8 cellular contexts compared by ENCODE assay signal in the genomic region with DNA sequence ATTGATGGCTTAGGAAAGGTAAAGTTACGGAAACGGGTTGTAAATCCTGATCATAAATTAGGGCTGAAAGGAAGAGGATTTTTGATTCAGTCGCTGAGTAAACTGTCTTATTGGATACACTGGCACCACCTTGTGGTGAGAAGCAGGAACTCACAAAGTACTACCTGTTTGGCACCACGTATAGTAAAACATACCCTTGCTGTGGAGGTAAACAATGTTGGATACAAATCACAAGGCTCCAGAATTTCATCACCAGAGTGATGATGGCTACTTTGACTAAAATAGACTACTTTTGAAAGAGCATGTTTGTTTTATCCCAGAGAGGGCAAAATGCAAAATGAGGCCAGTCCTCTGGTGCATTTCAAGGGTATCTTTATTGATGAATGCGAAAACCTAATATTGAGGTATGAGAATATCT.
DNase-seq lines count a peak whose midpoint lies in the region; ATAC-seq and TF ChIP-seq lines count a peak whose summit lies in the region.

No MANE protein-coding gene starts in this region.

- ATAC-seq in GM21381 (IDR thresholded peaks at IDR 0.05; ENCODE audit: unreplicated experiment) (peak; percentile 85), HG03571 (IDR thresholded peaks at IDR 0.05; ENCODE audit: unreplicated experiment) (peak; percentile 65), heart left ventricle (peak in 2 of 4 donors; percentile 61 to 63)
- peak; percentile 71 for ATAC-seq in activated T-helper 17 cell treated with anti-CD3 and anti-CD28 coated beads, Interleukin-2, amount 50 U/mL, for 72 hours (replicated peaks)

- intact Hi-C loops in heart left ventricle (cut with DNase I) = no loop called here

- no peak overlapping the region for H3K4me3 ChIP-seq in heart left ventricle
- no peak overlapping the region for H3K4me3 ChIP-seq in retinal pigment epithelial cell (ENCODE audit: low read length)

- WGBS in heart left ventricle, 4 donors = 21 to 25% (median 24%) methylated on average over 5 of the region's 5 CpGs

- TF ChIP-seq CTCF in heart left ventricle (IDR thresholded peaks at IDR 0.05) (peak; percentile 49 to 81 (median 71)), retinal pigment epithelial cell (conservative IDR thresholded peaks at IDR 0.05; ENCODE audit: low read depth, low read length) (peak; percentile 91)

- TF ChIP-seq POLR2A in heart left ventricle (IDR thresholded peaks at IDR 0.05) = no peak

- no peaks in the 10 kb centered on the region for H3K36me3 ChIP-seq in heart left ventricle

- H3K4me1 Mint-ChIP-seq in activated T-helper 17 cell treated with anti-CD3 and anti-CD28 coated beads, Interleukin-2, amount 50 U/mL, for 72 hours = no peaks in the 10 kb centered on the region

- no peak overlapping the region for H3K27ac Mint-ChIP-seq in activated T-helper 17 cell treated with anti-CD3 and anti-CD28 coated beads, Interleukin-2, amount 50 U/mL, for 72 hours

- no peaks in the 10 kb centered on the region for H3K9me3 Mint-ChIP-seq in activated T-helper 17 cell treated with anti-CD3 and anti-CD28 coated beads, Interleukin-2, amount 50 U/mL, for 72 hours

- H3K27me3 ChIP-seq in heart left ventricle = no peaks in the 10 kb centered on the region

- peak; percentile 60 for DNase-seq in ELR (ENCODE audit: low read depth)
- peak; percentile 34 for DNase-seq in NCI-H526 treated with DMSO at 0.1 percent for 48 hours (lab: John Stamatoyannopoulos, UW)
- no peak for DNase-seq in heart left ventricle
- DNase-seq in retinal pigment epithelial cell (ENCODE audit: low read depth) = peak; percentile 18
- DNase-seq in activated CD4-positive, CD25-positive, alpha-beta regulatory T cell treated with anti-CD3 and anti-CD28 coated beads, Interleukin-2, amount 50 U/mL, for 72 hours = no peak

- H3K27ac ChIP-seq in heart left ventricle = no peak overlapping the region

- peaks cover 8% of the 10 kb centered on the region for H3K27me3 Mint-ChIP-seq in activated T-helper 17 cell treated with anti-CD3 and anti-CD28 coated beads, Interleukin-2, amount 50 U/mL, for 72 hours

- H3K36me3 Mint-ChIP-seq in activated T-helper 17 cell treated with anti-CD3 and anti-CD28 coated beads, Interleukin-2, amount 50 U/mL, for 72 hours (ENCODE audit: low read depth) = no peaks in the 10 kb centered on the region

- no peak overlapping the region for H3K4me3 Mint-ChIP-seq in activated T-helper 17 cell treated with anti-CD3 and anti-CD28 coated beads, Interleukin-2, amount 50 U/mL, for 72 hours

- H3K4me1 ChIP-seq in heart left ventricle = no peaks in the 10 kb centered on the region

- no peaks in the 10 kb centered on the region for H3K9me3 ChIP-seq in heart left ventricle

Comparison
In these comparisons a context has a peak if more than half of its experiments do, and no peak if none do; other contexts are left out.
1. DNase-seq: peak in ELR (single experiment), NCI-H526 treated with DMSO at 0.1 percent for 48 hours (single experiment) and retinal pigment epithelial cell (single experiment); none in heart left ventricle (0 of 5) and activated CD4-positive, CD25-positive, alpha-beta regulatory T cell treated with anti-CD3 and anti-CD28 coated beads, Interleukin-2, amount 50 U/mL, for 72 hours (single experiment).